Comparison of ENCODE assay signal across 25 cellular contexts in genomic region chr19:5230730-5231555, GRCh38.
"Had no signal": no experiment of that assay in that cellular context is flagged by ENCODE, and none has a peak within 500 bp of the region (broad histone marks: within the 10 kb centered on the region; RNA-seq: fewer than 3 reads in every experiment).

No MANE protein-coding gene starts in this region.

- H3K4me3 ChIP-seq: neural progenitor cell, ovary, psoas muscle, right lobe of liver, sigmoid colon, stomach, thoracic aorta, thyroid gland, tibial nerve, upper lobe of left lung, vagina had no signal

- H3K4me2 ChIP-seq: neural progenitor cell had no signal

- H3K9me3 ChIP-seq: ovary, psoas muscle, right lobe of liver, sigmoid colon, thoracic aorta, thyroid gland, upper lobe of left lung, vagina had no signal

- H3K27me3 ChIP-seq: neural progenitor cell, ovary, right lobe of liver, sigmoid colon, thyroid gland, tibial nerve, upper lobe of left lung, vagina had no signal

- H2AFZ ChIP-seq: neural progenitor cell, parathyroid adenoma had no signal

- H3K4me1 ChIP-seq: neural progenitor cell, parathyroid adenoma, psoas muscle, right lobe of liver, thyroid gland had no signal

- H3K27ac ChIP-seq: neural progenitor cell, ovary, parathyroid adenoma, psoas muscle, right lobe of liver, sigmoid colon, stomach, thoracic aorta, thyroid gland, tibial nerve, upper lobe of left lung, vagina had no signal

- H3K36me3 ChIP-seq: neural progenitor cell, ovary, right lobe of liver, thoracic aorta, thyroid gland, upper lobe of left lung had no signal

- H3K79me2 ChIP-seq: parathyroid adenoma had no signal

- DNase-seq: occipital lobe; ovary; psoas muscle; right lobe of liver; sigmoid colon; small intestine; stimulated activated CD4-positive, alpha-beta T cell treated with anti-CD3 and anti-CD28 coated beads, Interleukin-15, amount 100 ng/mL, for 24 hours; stimulated activated CD4-positive, alpha-beta T cell treated with anti-CD3 and anti-CD28 coated beads, Interleukin-2, amount 100 ng/mL, for 24 hours; stimulated activated CD4-positive, alpha-beta T cell treated with anti-CD3 and anti-CD28 coated beads, Interleukin-2, amount 100 ng/mL, for 48 hours; stimulated activated CD4-positive, alpha-beta T cell treated with anti-CD3 and anti-CD28 coated beads, Interleukin-4, amount 100 ng/mL, for 24 hours; stimulated activated naive B cell treated with anti-CD40 and anti-IgM and Interleukin-4, amounts not matched to agents 10 μg/mL and 1 μg/mL and 100 μg/mL, for 72 hours; stimulated activated naive CD4-positive, alpha-beta T cell treated with Interleukin-2 at 50 U/mL for 16 hours; stomach; thyroid gland; trophoblast cell; upper lobe of left lung had no signal

- ATAC-seq: natural killer cell treated with Interleukin-12 subunit alpha and Interleukin-12 subunit beta and Interleukin-15 and Interleukin-18, amount 100 ng/mL, for 72 hours; psoas muscle; right cardiac atrium; right lobe of liver; stimulated activated effector memory CD8-positive, alpha-beta T cell treated with anti-CD3 and anti-CD28 coated beads, Interleukin-12 subunit alpha, Interleukin-12 subunit beta, amount 100 ng/mL, for 72 hours; stimulated activated naive B cell treated with anti-CD40 and anti-IgM and Interleukin-4, amounts not matched to agents 10 μg/mL and 1 μg/mL and 100 μg/mL, for 72 hours had no signal

- H3K9ac ChIP-seq: neural progenitor cell, parathyroid adenoma had no signal

- FAIRE-seq: small intestine, urothelium cell line had no signal
